In the genomic region with DNA sequence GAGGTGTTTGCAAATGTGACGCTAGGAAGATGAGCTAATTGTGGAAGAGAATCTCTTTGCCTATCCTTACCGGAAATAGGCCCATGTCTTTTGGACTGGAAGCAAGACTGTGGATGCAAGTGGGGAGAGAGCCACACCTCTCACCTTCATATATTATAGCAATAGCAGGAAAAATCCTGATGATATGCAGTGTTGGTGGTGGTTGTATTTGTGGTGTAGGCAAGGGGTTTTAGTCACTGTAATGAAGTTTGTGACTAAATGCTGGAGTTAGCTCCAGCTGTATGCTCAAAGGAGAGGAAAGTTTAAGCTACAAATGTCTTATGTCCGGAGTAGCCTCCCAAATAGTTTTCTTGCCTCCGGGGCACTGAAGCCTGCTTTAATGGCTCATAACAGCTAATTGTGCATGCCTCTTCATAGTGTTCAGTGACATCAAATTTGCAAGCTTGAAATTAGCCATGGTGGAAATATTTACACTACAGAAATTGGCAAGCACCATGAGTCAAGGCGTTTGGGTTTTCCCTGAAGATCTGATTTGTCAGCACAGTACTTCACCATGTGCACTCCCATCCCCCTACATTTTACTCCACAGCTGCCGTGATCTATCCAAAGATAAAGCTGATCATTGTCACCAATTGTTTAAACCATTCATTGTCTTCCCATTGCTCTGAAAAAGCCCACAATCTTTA, we compare ENCODE assay signal across 1 cellular context.
TF ChIP-seq lines count a peak whose summit lies in the region.

No MANE protein-coding gene starts in this region.

TF ChIP-seq in H1, 55 proteins besides CTCF, POLR2A, EP300 and RAD21:
- TF ChIP-seq TCF12 (IDR thresholded peaks at IDR 0.05; ENCODE audit: low read depth, low read length) = no peak
- no peak for TF ChIP-seq RFX5 (IDR thresholded peaks at IDR 0.05; ENCODE audit: borderline replicate concordance, low read depth, low read length)
- no peak for TF ChIP-seq CHD1 (IDR thresholded peaks at IDR 0.05; ENCODE audit: low read depth, low read length)
- TF ChIP-seq CREB1 (IDR thresholded peaks at IDR 0.05) = no peak
- TF ChIP-seq BCL11A (IDR thresholded peaks at IDR 0.05; ENCODE audit: low read depth in 2 of 2, low read length in 2 of 2) = no peak
- TF ChIP-seq EZH2 (IDR thresholded peaks at IDR 0.05; ENCODE audit: low read depth, low read length, severe bottlenecking) = no peak
- TF ChIP-seq JUND (IDR thresholded peaks at IDR 0.05; ENCODE audit: low read length) = no peak
- no peak for TF ChIP-seq KDM1A (IDR thresholded peaks at IDR 0.05; ENCODE audit: borderline replicate concordance, low read length)
- TF ChIP-seq, protein P1, sequence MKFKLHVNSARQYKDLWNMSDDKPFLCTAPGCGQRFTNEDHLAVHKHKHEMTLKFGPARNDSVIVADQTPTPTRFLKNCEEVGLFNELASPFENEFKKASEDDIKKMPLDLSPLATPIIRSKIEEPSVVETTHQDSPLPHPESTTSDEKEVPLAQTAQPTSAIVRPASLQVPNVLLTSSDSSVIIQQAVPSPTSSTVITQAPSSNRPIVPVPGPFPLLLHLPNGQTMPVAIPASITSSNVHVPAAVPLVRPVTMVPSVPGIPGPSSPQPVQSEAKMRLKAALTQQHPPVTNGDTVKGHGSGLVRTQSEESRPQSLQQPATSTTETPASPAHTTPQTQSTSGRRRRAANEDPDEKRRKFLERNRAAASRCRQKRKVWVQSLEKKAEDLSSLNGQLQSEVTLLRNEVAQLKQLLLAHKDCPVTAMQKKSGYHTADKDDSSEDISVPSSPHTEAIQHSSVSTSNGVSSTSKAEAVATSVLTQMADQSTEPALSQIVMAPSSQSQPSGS (IDR thresholded peaks at IDR 0.05; ENCODE audit: low read length) = no peak
- TF ChIP-seq MAFK (IDR thresholded peaks at IDR 0.05; ENCODE audit: low read depth, low read length) = no peak
- TF ChIP-seq, protein P2, sequence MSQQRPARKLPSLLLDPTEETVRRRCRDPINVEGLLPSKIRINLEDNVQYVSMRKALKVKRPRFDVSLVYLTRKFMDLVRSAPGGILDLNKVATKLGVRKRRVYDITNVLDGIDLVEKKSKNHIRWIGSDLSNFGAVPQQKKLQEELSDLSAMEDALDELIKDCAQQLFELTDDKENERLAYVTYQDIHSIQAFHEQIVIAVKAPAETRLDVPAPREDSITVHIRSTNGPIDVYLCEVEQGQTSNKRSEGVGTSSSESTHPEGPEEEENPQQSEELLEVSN (IDR thresholded peaks at IDR 0.05) = no peak
- no peak for TF ChIP-seq CBX8 (IDR thresholded peaks at IDR 0.05; ENCODE audit: borderline replicate concordance, low read depth, low read length)
- no peak for TF ChIP-seq RXRA (IDR thresholded peaks at IDR 0.05; ENCODE audit: insufficient read depth, low read depth, low read length)
- no peak for TF ChIP-seq SAP30 (IDR thresholded peaks at IDR 0.05; ENCODE audit: insufficient read depth, insufficient replicate concordance, low read length)
- no peak for TF ChIP-seq EGR1 (IDR thresholded peaks at IDR 0.05; ENCODE audit: borderline replicate concordance, low read depth, low read length)
- TF ChIP-seq PHF8 (conservative IDR thresholded peaks at IDR 0.05; ENCODE audit: low read depth, low read length) = no peak
